19 cellular contexts compared by ENCODE assay signal in genomic region chrX:110964761-110965160, GRCh38.
DNase-seq lines count a peak whose midpoint lies in the region; ATAC-seq and TF ChIP-seq lines count a peak whose summit lies in the region.
"Had no signal": no experiment of that assay in that cellular context is flagged by ENCODE, and none has a peak within 500 bp of the region (broad histone marks: within the 10 kb centered on the region; RNA-seq: fewer than 3 reads in every experiment).

No MANE protein-coding gene starts in this region.

- no peak for ATAC-seq in HG02571 (IDR thresholded peaks at IDR 0.05; ENCODE audit: unreplicated experiment)
- no peak for ATAC-seq in CD8-positive, alpha-beta T cell
- ATAC-seq: gastrocnemius medialis had no signal

- peaks cover 4% of the 10 kb centered on the region for H3K9me3 Mint-ChIP-seq in nephron
- no peaks in the 10 kb centered on the region for H3K9me3 Mint-ChIP-seq in CD8-positive, alpha-beta T cell
- H3K9me3 Mint-ChIP-seq: T-helper 1 cell treated with Interleukin-12 subunit alpha and Interleukin-12 subunit beta and Interleukin-4 antibody, amounts not matched to agents 30 μg/mL and 1 μg/mL, for 36 hours had no signal

- H3K9me3 ChIP-seq in HAP-1 (no peaks in the 10 kb centered on the region), ectodermal cell (ENCODE audit: control insufficient read depth, low read length) (no peaks in the 10 kb centered on the region)
- no peaks in the 10 kb centered on the region for H3K9me3 ChIP-seq in CD8-positive, alpha-beta T cell (ENCODE audit: low read length)
- H3K9me3 ChIP-seq: gastrocnemius medialis, ovary had no signal

- H3K27ac ChIP-seq in ectodermal cell (ENCODE audit: insufficient read depth, low read depth, low read length, poor library complexity, severe bottlenecking) (peak overlapping the region; percentile 60), brain microvascular endothelial cell (no peak overlapping the region)
- no peak overlapping the region for H3K27ac ChIP-seq in CD8-positive, alpha-beta T cell (ENCODE audit: low read depth, low read length)
- H3K27ac ChIP-seq: epithelial cell of prostate, gastrocnemius medialis, ovary had no signal

- H3K27me3 ChIP-seq in HAP-1 (ENCODE audit: low read depth) (no peaks in the 10 kb centered on the region), ectodermal cell (ENCODE audit: control insufficient read depth, insufficient read depth, low read length, poor library complexity, severe bottlenecking) (no peaks in the 10 kb centered on the region), brain microvascular endothelial cell (replicated peaks) (no peaks in the 10 kb centered on the region)
- no peaks in the 10 kb centered on the region for H3K27me3 ChIP-seq in CD8-positive, alpha-beta T cell (ENCODE audit: insufficient read depth, low read length)
- H3K27me3 ChIP-seq: gastrocnemius medialis, ovary had no signal

- DNase-seq in HAP-1 (ENCODE audit: low spot score in 2 of 2) = peak; percentile 82 to 83
- peak; percentile 62 for DNase-seq in NCI-H69 (lab: John Stamatoyannopoulos, UW)
- no peak for DNase-seq in germinal center (ENCODE audit: low spot score)
- no peak for DNase-seq in CD8-positive, alpha-beta T cell
- no peak for DNase-seq in brain microvascular endothelial cell
- DNase-seq: activated CD4-positive, CD25-positive, alpha-beta regulatory T cell; gastrocnemius medialis; GDM1; GOT3; Kasumi-1; NCI-H1930; NK-92 treated with Interleukin-12 subunit alpha and Interleukin-12 subunit beta, amount 100 ng/mL, for 24 hours; ovary; small intestine had no signal

- in situ Hi-C loops in HAP-1 (cut with MboI; ENCODE audit: low sequenced_read_pairs) = no loop called here
- in situ Hi-C loops in brain microvascular endothelial cell (cut with HindIII; ENCODE audit: low pct_ligation_motif_present, low sequenced_read_pairs) = no loop called here

- H3K36me3 ChIP-seq in HAP-1 (replicated peaks) (no peaks in the 10 kb centered on the region), ectodermal cell (ENCODE audit: control insufficient read depth, insufficient read depth, low read length) (no peaks in the 10 kb centered on the region), brain microvascular endothelial cell (replicated peaks) (no peaks in the 10 kb centered on the region)
- no peaks in the 10 kb centered on the region for H3K36me3 ChIP-seq in CD8-positive, alpha-beta T cell (ENCODE audit: insufficient read depth, low read length)
- H3K36me3 ChIP-seq: gastrocnemius medialis, ovary had no signal

- peaks cover 25% of the 10 kb centered on the region for H3K4me1 Mint-ChIP-seq in nephron
- H3K4me1 Mint-ChIP-seq in CD8-positive, alpha-beta T cell (ENCODE audit: low read depth) = no peaks in the 10 kb centered on the region

- H3K4me3 Mint-ChIP-seq in nephron = no peak overlapping the region
- no peak overlapping the region for H3K4me3 Mint-ChIP-seq in CD8-positive, alpha-beta T cell
- H3K4me3 Mint-ChIP-seq: T-helper 1 cell treated with Interleukin-12 subunit alpha and Interleukin-12 subunit beta and Interleukin-4 antibody, amounts not matched to agents 30 μg/mL and 1 μg/mL, for 36 hours had no signal

- WGBS in ectodermal cell, 2 experiments = 16 to 17% methylated on average over 4 of the region's 4 CpGs

- H3K4me1 ChIP-seq in HAP-1 (peaks cover 33% of the 10 kb centered on the region), ectodermal cell (ENCODE audit: control insufficient read depth, insufficient read depth, low read length) (peaks cover 17% of the 10 kb centered on the region)
- H3K4me1 ChIP-seq in CD8-positive, alpha-beta T cell (ENCODE audit: insufficient read depth, low read length) = no peaks in the 10 kb centered on the region
- H3K4me1 ChIP-seq: gastrocnemius medialis had no signal

- CTCF ChIA-PET in CD8-positive, alpha-beta T cell (lab: Charles Lee) = no interaction called here

- POLR2A ChIA-PET in CD8-positive, alpha-beta T cell (lab: Charles Lee) = no interaction called here

- H3K36me3 Mint-ChIP-seq in nephron (ENCODE audit: low read depth) = no peaks in the 10 kb centered on the region
- H3K36me3 Mint-ChIP-seq in CD8-positive, alpha-beta T cell = no peaks in the 10 kb centered on the region

- TF ChIP-seq CTCF in nephron (IDR thresholded peaks at IDR 0.05; ENCODE audit: unreplicated experiment in 3 of 3) = no peak
- TF ChIP-seq CTCF in CD8-positive, alpha-beta T cell (IDR thresholded peaks at IDR 0.05) = no peak
- TF ChIP-seq CTCF in brain microvascular endothelial cell (IDR thresholded peaks at IDR 0.05; ENCODE audit: low read depth, low read length, missing control alignments) = no peak

- H3K27ac Mint-ChIP-seq in nephron = peak overlapping the region; percentile 56 to 81 (median 70)
- H3K27ac Mint-ChIP-seq in CD8-positive, alpha-beta T cell = no peak overlapping the region
- H3K27ac Mint-ChIP-seq: T-helper 1 cell treated with Interleukin-12 subunit alpha and Interleukin-12 subunit beta and Interleukin-4 antibody, amounts not matched to agents 30 μg/mL and 1 μg/mL, for 36 hours had no signal

- peaks cover 4% of the 10 kb centered on the region for H3K27me3 Mint-ChIP-seq in nephron (ENCODE audit: low read depth)
- H3K27me3 Mint-ChIP-seq in CD8-positive, alpha-beta T cell (ENCODE audit: low read depth) = no peaks in the 10 kb centered on the region

- intact Hi-C loops in CD8-positive, alpha-beta T cell (cut with DNase I, micrococcal nuclease) = no loop called here

- H3K4me3 ChIP-seq in HAP-1 = no peak overlapping the region
- H3K4me3 ChIP-seq in ectodermal cell (ENCODE audit: insufficient read depth, low read depth, low read length) = no peak overlapping the region
- no peak overlapping the region for H3K4me3 ChIP-seq in CD8-positive, alpha-beta T cell (ENCODE audit: low read depth, low read length)
- no peak overlapping the region for H3K4me3 ChIP-seq in brain microvascular endothelial cell (ENCODE audit: low read depth, low read length)
- H3K4me3 ChIP-seq: gastrocnemius medialis, ovary had no signal

Comparison
In these comparisons a context has a peak if more than half of its experiments do, and no peak if none do; other contexts are left out.
1. DNase-seq: peak in HAP-1 (2 of 2) and NCI-H69 (single experiment); none in germinal center (single experiment), CD8-positive, alpha-beta T cell (0 of 7) and brain microvascular endothelial cell (single experiment).